Comparison of ENCODE assay signal across 8 cellular contexts in the genomic region with DNA sequence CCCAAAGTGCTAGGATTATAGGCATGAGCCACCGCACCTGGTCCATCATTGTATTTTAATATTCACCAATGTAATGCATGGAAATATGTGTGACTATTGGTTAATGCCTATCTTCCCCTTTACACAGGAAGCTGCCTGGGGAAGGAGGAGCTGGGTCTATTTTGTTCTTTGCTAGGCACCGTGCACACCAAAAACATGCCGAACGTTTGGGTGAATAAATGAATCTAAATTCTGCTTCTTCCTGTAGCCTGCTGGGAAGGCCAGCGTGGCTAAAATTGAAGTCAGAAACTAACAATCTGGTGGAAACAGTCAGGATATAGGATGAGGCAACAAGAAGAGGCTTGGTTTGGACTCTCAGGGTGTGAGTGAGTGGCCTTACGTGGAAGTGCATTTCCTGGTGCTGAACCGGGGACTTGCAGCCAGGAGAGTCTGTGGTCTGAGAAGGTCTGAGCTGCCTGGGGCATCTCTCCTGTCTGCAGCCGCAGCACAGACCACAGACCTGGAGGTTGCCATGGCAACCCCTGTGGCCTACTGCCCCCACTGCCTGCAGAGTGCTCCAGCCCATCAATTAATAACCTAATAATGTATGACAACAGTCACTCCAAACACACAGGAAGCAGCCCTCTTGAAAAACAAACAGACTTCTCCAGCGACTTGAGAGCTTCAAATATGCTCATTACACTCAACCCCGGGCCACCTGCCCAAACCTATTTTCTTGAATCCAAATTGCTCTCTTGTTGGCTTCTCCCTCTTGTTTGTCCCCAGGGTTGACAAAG. TPM values are rescaled to one million over a fixed set of nuclear protein-coding genes. Genes with fewer than 3 reads are reported as not detected.
DNase-seq lines count a peak whose midpoint lies in the region; ATAC-seq and TF ChIP-seq lines count a peak whose summit lies in the region.

No MANE protein-coding gene starts in this region.

- H3K14ac ChIP-seq in H9 (ENCODE audit: insufficient read depth, low read length), result no peak overlapping the region

- H3K36me3 ChIP-seq in Loucy (ENCODE audit: insufficient read depth, low read length) (no peaks in the 10 kb centered on the region), psoas muscle (ENCODE audit: insufficient read depth in 1 of 2, low read depth in 1 of 2) (no peaks in the 10 kb centered on the region)

- H2AFZ ChIP-seq in H9 (ENCODE audit: low read length) (no peak overlapping the region), Loucy (ENCODE audit: low read length) (peak overlapping the region; percentile 54)

- no peak for TF ChIP-seq CTCF in AG10803 (conservative IDR thresholded peaks at IDR 0.05; ENCODE audit: low read length)
- 0 out of 2 replicates have a peak, but pooled peaks have one; percentile 4 for TF ChIP-seq CTCF in GM12875 (IDR thresholded peaks at IDR 0.05; ENCODE audit: borderline replicate concordance, insufficient read depth, low read depth, low read length)
- TF ChIP-seq CTCF in H9 (conservative IDR thresholded peaks at IDR 0.05), result no peak; the same call in 2 of the 3 replicates
- TF ChIP-seq CTCF in Loucy (conservative IDR thresholded peaks at IDR 0.05; ENCODE audit: low read length), result no peak
- no peak for TF ChIP-seq CTCF in psoas muscle (IDR thresholded peaks at IDR 0.05)

- H3K56ac ChIP-seq in H9 (ENCODE audit: insufficient read length, low read depth, low read length), result no peak overlapping the region

- no peak overlapping the region for H3K18ac ChIP-seq in H9 (ENCODE audit: insufficient read length, low read depth, low read length)

- H3K9me3 Mint-ChIP-seq in H9, result no peaks in the 10 kb centered on the region; a peak in 2 of 5 replicates
- peaks cover 4% of the 10 kb centered on the region for H3K9me3 Mint-ChIP-seq in stimulated activated naive CD8-positive, alpha-beta T cell treated with anti-CD3 and anti-CD28 coated beads, Interleukin-15, Interleukin-2, amounts not matched to agents 100 ng/mL and 50 ng/mL, for 24 hours

- no peak overlapping the region for H4K91ac ChIP-seq in H9 (ENCODE audit: insufficient read length, low read depth, low read length)

- H3K79me2 ChIP-seq in H9 (ENCODE audit: insufficient read depth, low read length), result no peaks in the 10 kb centered on the region
- no peaks in the 10 kb centered on the region for H3K79me2 ChIP-seq in Loucy (ENCODE audit: insufficient read depth, low read length)

- H3K9me3 ChIP-seq in H9 (ENCODE audit: control insufficient read depth, low read depth, low read length) (no peaks in the 10 kb centered on the region), Loucy (ENCODE audit: insufficient read depth, low read depth, low read length) (no peaks in the 10 kb centered on the region), psoas muscle (no peaks in the 10 kb centered on the region)

- WGBS in H9 (ENCODE audit: extremely low coverage, insufficient read length, low lambda C conversion rate), result no CpG with 5 or more reads among the region's 10 CpGs
- WGBS in psoas muscle, 3 donors, result 73 to 80% (median 79%) methylated on average over 10 of the region's 10 CpGs

- no peaks in the 10 kb centered on the region; the same call in 1 of the 2 replicates for H3K27me3 ChIP-seq in H9 (ENCODE audit: insufficient read depth, low read length)
- no peaks in the 10 kb centered on the region for H3K27me3 ChIP-seq in Loucy (ENCODE audit: insufficient read depth, low read length, poor library complexity, severe bottlenecking)
- H3K27me3 ChIP-seq in psoas muscle (ENCODE audit: insufficient read depth in 3 of 3, low read length in 2 of 3), result peaks cover 0 to 9% (median 0%) of the 10 kb centered on the region in 3 donors

- H3T11ph ChIP-seq in H9 (ENCODE audit: low read length), result no peak overlapping the region

- no peak overlapping the region for H3K4me2 ChIP-seq in H9 (ENCODE audit: insufficient read depth, insufficient read length, low read length)
- peak overlapping the region; percentile 70 for H3K4me2 ChIP-seq in Loucy (ENCODE audit: low read depth, low read length, poor library complexity, severe bottlenecking)

- H3F3A ChIP-seq in Loucy (ENCODE audit: low read depth), result peaks cover 9% of the 10 kb centered on the region

- peak; percentile 56 for DNase-seq in AG10803 (ENCODE audit: low read depth)
- DNase-seq in H9, result peak; percentile 64
- DNase-seq in SHP77 (lab: John Stamatoyannopoulos, UW), result peak; percentile 73 to 74
- peak; percentile 67 for DNase-seq in ecto neural progenitor cell (ENCODE audit: low spot score)
- DNase-seq in psoas muscle, result no peak

- peaks cover 36% of the 10 kb centered on the region for H3K27me3 Mint-ChIP-seq in H9 (ENCODE audit: low read depth)
- H3K27me3 Mint-ChIP-seq in stimulated activated naive CD8-positive, alpha-beta T cell treated with anti-CD3 and anti-CD28 coated beads, Interleukin-15, Interleukin-2, amounts not matched to agents 100 ng/mL and 50 ng/mL, for 24 hours, result no peaks in the 10 kb centered on the region

- no peak overlapping the region for H2BK120ac ChIP-seq in H9 (ENCODE audit: low read depth, low read length, poor library complexity, severe bottlenecking)

- H3K23ac ChIP-seq in H9 (ENCODE audit: insufficient read length, low read depth, low read length), result no peak overlapping the region

- no peaks in the 10 kb centered on the region for H3K79me1 ChIP-seq in H9 (ENCODE audit: insufficient read depth, low read depth, low read length, poor library complexity, severe bottlenecking)

- H3K9ac ChIP-seq in H9 (ENCODE audit: extremely low read depth, insufficient read length, low read length) (no peak overlapping the region), Loucy (ENCODE audit: low read depth, low read length, poor library complexity, severe bottlenecking) (peak overlapping the region; percentile 65)

- no peaks in the 10 kb centered on the region for H3K9me2 ChIP-seq in Loucy (replicated peaks; ENCODE audit: low read depth, low read length)

- H3K36me3 Mint-ChIP-seq in H9 (ENCODE audit: insufficient read depth in 1 of 3, low read depth in 3 of 3), result no peaks in the 10 kb centered on the region
- peaks cover 12% of the 10 kb centered on the region for H3K36me3 Mint-ChIP-seq in stimulated activated naive CD8-positive, alpha-beta T cell treated with anti-CD3 and anti-CD28 coated beads, Interleukin-15, Interleukin-2, amounts not matched to agents 100 ng/mL and 50 ng/mL, for 24 hours (ENCODE audit: low read depth)

- H2BK15ac ChIP-seq in H9 (ENCODE audit: low read depth, low read length), result no peak overlapping the region

- H3K4me3 ChIP-seq in AG10803 (ENCODE audit: low read length) (no peak overlapping the region), GM12875 (ENCODE audit: low read depth, low read length) (no peak overlapping the region), Loucy (ENCODE audit: low read length, poor library complexity, severe bottlenecking) (peak overlapping the region; percentile 58), psoas muscle (no peak overlapping the region)

- no peak for ATAC-seq in psoas muscle

- no peak overlapping the region for H2BK12ac ChIP-seq in H9 (ENCODE audit: insufficient read length, low read depth, low read length)

- H3K4me1 ChIP-seq in H9 (ENCODE audit: insufficient read depth, low read length), result peaks cover 2% of the 10 kb centered on the region; the same call in 1 of the 2 replicates
- peaks cover 80% of the 10 kb centered on the region for H3K4me1 ChIP-seq in Loucy (ENCODE audit: insufficient read depth, low read length, poor library complexity, severe bottlenecking)
- peaks cover 4% of the 10 kb centered on the region for H3K4me1 ChIP-seq in psoas muscle

- intact Hi-C loops in psoas muscle (cut with DNase I), result no loop called here

- no peak overlapping the region for H4K8ac ChIP-seq in H9 (replicated peaks; ENCODE audit: insufficient read length, low read depth, low read length)

- no peak overlapping the region for H4K5ac ChIP-seq in H9 (ENCODE audit: insufficient read length, low read depth, low read length)

- H3K27ac ChIP-seq in H9 (ENCODE audit: insufficient read length, low read depth, low read length), result no peak overlapping the region
- H3K27ac ChIP-seq in psoas muscle, result no peak overlapping the region

- H4K20me1 ChIP-seq in H9 (ENCODE audit: control insufficient read depth, insufficient read depth, insufficient read length) (no peaks in the 10 kb centered on the region), Loucy (ENCODE audit: insufficient read depth, low read length, poor library complexity, severe bottlenecking) (no peaks in the 10 kb centered on the region)

- H3K4me3 Mint-ChIP-seq in H9, result peak overlapping the region in 1 of 2 experiments; percentile 17; a peak in 1 of 5 replicates
- H3K4me3 Mint-ChIP-seq in stimulated activated naive CD8-positive, alpha-beta T cell treated with anti-CD3 and anti-CD28 coated beads, Interleukin-15, Interleukin-2, amounts not matched to agents 100 ng/mL and 50 ng/mL, for 24 hours, result peak overlapping the region; percentile 45

- peaks cover 14 to 17% of the 10 kb centered on the region in 2 experiments for H3K4me1 Mint-ChIP-seq in H9
- H3K4me1 Mint-ChIP-seq in stimulated activated naive CD8-positive, alpha-beta T cell treated with anti-CD3 and anti-CD28 coated beads, Interleukin-15, Interleukin-2, amounts not matched to agents 100 ng/mL and 50 ng/mL, for 24 hours (ENCODE audit: low read depth), result peaks cover 91% of the 10 kb centered on the region

- H3K27ac Mint-ChIP-seq in H9, result no peak overlapping the region
- peak overlapping the region; percentile 84 for H3K27ac Mint-ChIP-seq in stimulated activated naive CD8-positive, alpha-beta T cell treated with anti-CD3 and anti-CD28 coated beads, Interleukin-15, Interleukin-2, amounts not matched to agents 100 ng/mL and 50 ng/mL, for 24 hours

- H3K23me2 ChIP-seq in H9 (ENCODE audit: insufficient read length, low read depth, low read length, poor library complexity, severe bottlenecking), result peaks cover 3% of the 10 kb centered on the region

- no peak overlapping the region for H2BK5ac ChIP-seq in H9 (ENCODE audit: insufficient read length, low read length)

- H2BK20ac ChIP-seq in H9 (ENCODE audit: low read depth, low read length, poor library complexity, severe bottlenecking), result no peak overlapping the region

- H3K4ac ChIP-seq in H9 (ENCODE audit: low read depth, low read length), result no peak overlapping the region

- H2AK5ac ChIP-seq in H9 (ENCODE audit: insufficient read length, low read length), result no peak overlapping the region

RNA-seq across cellular contexts. Expression of a gene that starts 5.5 kb away (rescaled TPM):
- total RNA-seq in H9 (2021), result 0.07 and 0.33 TPM in 2 replicates
- total RNA-seq in psoas muscle, result under 1 TPM; 0.08 to 0.27 (median 0.18) TPM
- under 1 TPM in 2 of 3 donors, not detected in 1; 0.03 to 0.15 TPM for polyA plus RNA-seq in psoas muscle

Comparison
In these comparisons a context has a peak if more than half of its experiments do, and no peak if none do; other contexts are left out.
1. DNase-seq: peak in AG10803 (single experiment), H9 (single experiment), SHP77 (2 of 2) and ecto neural progenitor cell (single experiment); none in psoas muscle (0 of 2).